ENCODE assay signal across 17 cellular contexts in the genomic region with DNA sequence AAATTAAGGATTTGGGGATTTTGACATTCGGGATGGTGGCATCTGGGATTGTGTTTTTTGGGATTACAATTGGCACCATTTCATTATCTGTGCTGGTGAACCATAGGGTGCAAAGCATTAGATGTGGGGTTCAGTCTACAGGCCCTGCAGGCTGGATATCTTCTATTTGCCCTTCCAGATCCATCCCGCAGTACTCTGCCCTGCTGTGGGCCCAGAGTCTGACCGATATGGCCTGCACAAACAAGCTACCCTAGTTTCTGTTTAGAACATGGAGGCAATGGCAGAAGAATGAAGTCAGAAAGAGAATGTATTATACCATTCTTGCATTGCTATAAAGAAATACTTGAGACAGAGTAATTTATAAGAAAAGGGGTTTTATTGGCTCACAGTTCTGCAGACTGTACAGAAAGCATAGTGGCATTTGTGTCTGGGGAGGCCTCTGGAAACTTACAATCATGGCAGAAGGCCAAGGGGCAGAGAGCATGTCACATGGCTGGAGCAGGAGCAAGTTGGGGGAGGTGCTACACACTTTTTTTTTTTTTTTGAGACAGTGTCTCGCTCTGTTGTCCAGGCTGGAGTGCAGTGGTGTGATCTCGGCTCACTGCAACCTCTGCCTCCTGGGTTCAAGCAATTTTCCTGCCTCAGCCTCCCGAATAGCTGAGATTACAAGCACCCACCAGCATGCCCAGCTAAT.
"Had no signal": no experiment of that assay in that cellular context is flagged by ENCODE, and none has a peak within 500 bp of the region (broad histone marks: within the 10 kb centered on the region; RNA-seq: fewer than 3 reads in every experiment).

No MANE protein-coding gene starts in this region.

- H3K4me1 ChIP-seq: ascending aorta, colonic mucosa, parathyroid adenoma, thyroid gland had no signal

- H3K4me3 Mint-ChIP-seq: activated naive CD4-positive, alpha-beta T cell treated with anti-CD3 and anti-CD28 coated beads, Interleukin-2, amount 10 ng/mL, durations not matched to agents 7 days and 5 days; activated T-cell treated with anti-CD3 and anti-CD28 coated beads, Interleukin-2, amount 50 U/mL, for 4 hours; nephron had no signal

- H3K27ac Mint-ChIP-seq: activated naive CD4-positive, alpha-beta T cell treated with anti-CD3 and anti-CD28 coated beads, Interleukin-2, amount 10 ng/mL, durations not matched to agents 7 days and 5 days had no signal

- H3K27me3 ChIP-seq: ascending aorta, colonic mucosa, heart right ventricle, thyroid gland had no signal

- H3K9me3 ChIP-seq: ascending aorta, colonic mucosa, thyroid gland had no signal

- DNase-seq: activated CD4-positive, alpha-beta T cell treated with anti-CD3 and anti-CD28 coated beads, Interleukin-2, amount 50 U/mL, for 1 hour; activated CD8-positive, alpha-beta memory T cell treated with anti-CD3 and anti-CD28 coated beads, Interleukin-2, amount 50 U/mL, for 4 hours; activated effector memory CD4-positive, alpha-beta T cell treated with Interleukin-2 at 50 U/mL for 16 hours; activated naive CD4-positive, alpha-beta T cell treated with anti-CD3 and anti-CD28 coated beads, Interleukin-2, amount 10 ng/mL, durations not matched to agents 7 days and 5 days; activated T-cell treated with anti-CD3 and anti-CD28 coated beads, Interleukin-2, amount 50 U/mL, for 4 hours; colonic mucosa; heart right ventricle; left ventricle myocardium superior; mesendoderm; stimulated activated naive CD4-positive, alpha-beta T cell treated with Interleukin-2 at 50 U/mL for 16 hours; T1000; thyroid gland had no signal

- H3K27ac ChIP-seq: ascending aorta, colonic mucosa, parathyroid adenoma, thyroid gland had no signal

- H3K4me3 ChIP-seq: ascending aorta, colonic mucosa, heart right ventricle, thyroid gland had no signal

- H3K9ac ChIP-seq: parathyroid adenoma had no signal

- H3K9me3 Mint-ChIP-seq: central memory CD8-positive, alpha-beta T cell; nephron had no signal

- H2AFZ ChIP-seq: parathyroid adenoma had no signal

- ATAC-seq: activated T-cell treated with anti-CD3 and anti-CD28 coated beads, Interleukin-2, amount 50 U/mL, for 4 hours; heart right ventricle; left ventricle myocardium superior; sciatic nerve had no signal

- H3K36me3 ChIP-seq: ascending aorta, colonic mucosa, heart right ventricle, thyroid gland had no signal

- H3K27me3 Mint-ChIP-seq: central memory CD8-positive, alpha-beta T cell had no signal
